In the genomic region with DNA sequence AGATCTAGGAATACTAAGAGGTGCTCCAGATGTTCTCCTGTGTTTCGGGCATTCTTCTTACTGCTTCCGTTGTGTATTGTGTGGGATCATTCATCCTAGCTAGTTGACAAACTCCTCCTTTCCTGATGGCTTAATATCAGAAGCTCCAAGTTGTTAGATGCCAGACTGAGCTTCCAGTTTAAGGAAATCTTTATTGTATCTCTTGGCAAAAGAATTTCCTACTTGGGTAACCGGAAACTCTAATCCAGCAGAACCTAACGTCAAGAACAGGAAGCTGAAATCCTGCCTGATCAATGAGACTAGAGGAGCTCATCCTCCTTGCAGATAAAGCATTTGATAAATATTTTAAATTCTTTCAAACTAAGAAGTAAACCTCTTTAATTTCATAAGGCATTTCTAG, we compare ENCODE assay signal across 20 cellular contexts. TPM values are rescaled to one million over a fixed set of nuclear protein-coding genes. Genes with fewer than 3 reads are reported as not detected.
DNase-seq lines count a peak whose midpoint lies in the region; TF ChIP-seq lines count a peak whose summit lies in the region.
"Had no signal": no experiment of that assay in that cellular context is flagged by ENCODE, and none has a peak within 500 bp of the region (broad histone marks: within the 10 kb centered on the region; RNA-seq: fewer than 3 reads in every experiment).

No MANE protein-coding gene starts in this region.

- CTCF ChIA-PET in A673 (lab: Charles Lee) = no interaction called here
- CTCF ChIA-PET in OCI-LY7 (lab: Charles Lee; ENCODE audit: unreplicated experiment) = no interaction called here

- no peaks in the 10 kb centered on the region for H3K27me3 ChIP-seq in A673 (replicated peaks; ENCODE audit: insufficient read depth, low read depth, low read length, poor library complexity)
- H3K27me3 ChIP-seq in mesenchymal stem cell (ENCODE audit: control insufficient read depth in 1 of 2, insufficient read depth in 1 of 2, low read length in 2 of 2) = no peaks in the 10 kb centered on the region
- H3K27me3 ChIP-seq: BLaER1 had no signal

- no peak overlapping the region for H3K9ac ChIP-seq in mesenchymal stem cell (ENCODE audit: low read length)
- H3K9ac ChIP-seq: BLaER1 had no signal

- no peaks in the 10 kb centered on the region for H3K79me1 ChIP-seq in mesenchymal stem cell (replicated peaks; ENCODE audit: low read length, poor library complexity, severe bottlenecking)

- H3K9me2 ChIP-seq in OCI-LY7 (ENCODE audit: insufficient read depth, low read length) = no peaks in the 10 kb centered on the region

- no peak overlapping the region for H4K8ac ChIP-seq in mesenchymal stem cell (ENCODE audit: low read length)

- no peak overlapping the region for H2BK12ac ChIP-seq in mesenchymal stem cell (ENCODE audit: low read length in 2 of 2)

- H3K36me3 ChIP-seq in A673 (ENCODE audit: insufficient read depth, low read length, poor library complexity, severe bottlenecking) (no peaks in the 10 kb centered on the region), OCI-LY7 (ENCODE audit: insufficient read depth, low read length) (peaks cover 16% of the 10 kb centered on the region), mesenchymal stem cell (ENCODE audit: control insufficient read depth in 1 of 2, insufficient read depth in 2 of 2, low read depth in 1 of 2, low read length in 2 of 2) (peaks cover 0 to 4% of the 10 kb centered on the region in 2 experiments)

- H3K9me3 ChIP-seq in A673 (ENCODE audit: low read depth, low read length, poor library complexity, severe bottlenecking) = no peaks in the 10 kb centered on the region
- no peaks in the 10 kb centered on the region for H3K9me3 ChIP-seq in OCI-LY7 (ENCODE audit: low read length)
- no peaks in the 10 kb centered on the region for H3K9me3 ChIP-seq in mesenchymal stem cell (ENCODE audit: control insufficient read depth, low read length)
- H3K9me3 ChIP-seq: BLaER1, HAP-1 had no signal

- H3K23ac ChIP-seq in mesenchymal stem cell (ENCODE audit: low read length in 2 of 2) = no peak overlapping the region

- H3K27ac ChIP-seq in A673 (ENCODE audit: low read depth, low read length, poor library complexity, severe bottlenecking) (peak overlapping the region; percentile 45), OCI-LY7 (ENCODE audit: low read depth, low read length, poor library complexity, severe bottlenecking) (no peak overlapping the region), mesenchymal stem cell (ENCODE audit: low read length, poor library complexity, severe bottlenecking) (no peak overlapping the region)
- H3K27ac ChIP-seq: BLaER1, C4-2B had no signal

- no peak overlapping the region for H3K4ac ChIP-seq in mesenchymal stem cell (ENCODE audit: low read depth in 1 of 2, low read length in 2 of 2)

- H2AFZ ChIP-seq in OCI-LY7 (ENCODE audit: low read length) = no peak overlapping the region
- no peak overlapping the region for H2AFZ ChIP-seq in mesenchymal stem cell (ENCODE audit: low read depth, low read length)

- DNase-seq in A673 (ENCODE audit: low spot score) = peak; percentile 63
- DNase-seq in OCI-LY7 (ENCODE audit: low spot score) = no peak
- peak; percentile 44 for DNase-seq in dermis blood vessel endothelial cell
- peak; percentile 32 for DNase-seq in fibroblast of pulmonary artery (ENCODE audit: low read depth)
- no peak for DNase-seq in mesenchymal stem cell
- no peak for DNase-seq in erythroblast (lab: John Stamatoyannopoulos, UW)
- DNase-seq in NCI-H774 (lab: John Stamatoyannopoulos, UW) = no peak
- no peak for DNase-seq in iPS-NIHi7 (ENCODE audit: extremely low spot score)
- DNase-seq: 8988T; CD4-positive, CD25-positive, alpha-beta regulatory T cell; CD8-positive, alpha-beta T cell; DMS 273 treated with DMSO at 0.1 percent for 48 hours; DMS79; EL; GDM1; GOT3 had no signal

- POLR2A ChIA-PET in A673 (lab: Charles Lee; ENCODE audit: low non-redundant PET) = interaction anchor here (0.6 kb wide), 1 partner anchor 43 kb away, joined by 3 read pairs; no protein-coding TSS in a partner anchor
- POLR2A ChIA-PET in OCI-LY7 (lab: Charles Lee) = interaction anchor here (0.8 to 1.1 kb wide), 2 partner anchors 20 to 55 kb away, joined by 3 to 4 read pairs; no protein-coding TSS in a partner anchor

- no peak overlapping the region for H3K14ac ChIP-seq in mesenchymal stem cell (ENCODE audit: low read length in 2 of 2)

- H2BK120ac ChIP-seq in mesenchymal stem cell (ENCODE audit: low read depth, low read length) = no peak overlapping the region

- H2BK5ac ChIP-seq in mesenchymal stem cell (ENCODE audit: low read depth, low read length, poor library complexity, severe bottlenecking) = no peak overlapping the region

- H3K18ac ChIP-seq in mesenchymal stem cell (ENCODE audit: low read depth in 1 of 2, low read length in 2 of 2) = no peak overlapping the region

- no peaks in the 10 kb centered on the region for H3K79me2 ChIP-seq in OCI-LY7 (ENCODE audit: insufficient read depth, low read depth, low read length)

- H3K4me3 ChIP-seq in A673 (ENCODE audit: low read depth, low read length, poor library complexity, severe bottlenecking) (no peak overlapping the region), OCI-LY7 (ENCODE audit: low read depth, low read length, poor library complexity, severe bottlenecking) (no peak overlapping the region), fibroblast of pulmonary artery (replicated peaks; ENCODE audit: low read depth, low read length) (no peak overlapping the region), mesenchymal stem cell (ENCODE audit: insufficient read depth in 1 of 2, low read depth in 1 of 2, low read length in 2 of 2) (no peak overlapping the region)
- H3K4me3 ChIP-seq: BLaER1, HAP-1 had no signal

- H3K4me1 ChIP-seq in A673 (ENCODE audit: insufficient read depth, low read length, poor library complexity, severe bottlenecking) (peaks cover 18% of the 10 kb centered on the region), OCI-LY7 (ENCODE audit: insufficient read depth, low read length, poor library complexity, severe bottlenecking) (no peaks in the 10 kb centered on the region), mesenchymal stem cell (ENCODE audit: control insufficient read depth, insufficient read depth, low read depth, low read length) (no peaks in the 10 kb centered on the region)
- H3K4me1 ChIP-seq: BLaER1 had no signal

- no peak overlapping the region for H3K4me2 ChIP-seq in OCI-LY7 (ENCODE audit: low read length)
- no peak overlapping the region for H3K4me2 ChIP-seq in mesenchymal stem cell (ENCODE audit: low read length, poor library complexity, severe bottlenecking)
- H3K4me2 ChIP-seq: BLaER1 had no signal

- H2BK15ac ChIP-seq in mesenchymal stem cell (ENCODE audit: low read depth, poor library complexity, severe bottlenecking) = no peak overlapping the region

- BruUV-seq in A673 (replicated peaks; lab: Mats Ljungman, UMichigan) (no TSS peak), OCI-LY7 (replicated peaks; lab: Mats Ljungman, UMichigan) (TSS peak; percentile 7)

- no peak overlapping the region for H4K91ac ChIP-seq in mesenchymal stem cell (ENCODE audit: low read length)

- intact Hi-C loops in A673 (cut with micrococcal nuclease; ENCODE audit: unreplicated experiment) (no loop called here), OCI-LY7 (cut with micrococcal nuclease; ENCODE audit: unreplicated experiment) (no loop called here)

- WGBS in mesenchymal stem cell = 93% methylated on average over 4 of the region's 4 CpGs

- no peak overlapping the region for H2AK5ac ChIP-seq in mesenchymal stem cell (ENCODE audit: low read length, severe bottlenecking)

- no peak for TF ChIP-seq POLR2A in erythroblast (IDR thresholded peaks at IDR 0.05; ENCODE audit: low read length)

- TF ChIP-seq CTCF in A673 (conservative IDR thresholded peaks at IDR 0.05; ENCODE audit: low read depth, low read length) = no peak
- TF ChIP-seq CTCF in OCI-LY7 (conservative IDR thresholded peaks at IDR 0.05; ENCODE audit: low read length) = no peak
- TF ChIP-seq CTCF in fibroblast of pulmonary artery (IDR thresholded peaks at IDR 0.05; ENCODE audit: low read length, missing control alignments) = no peak

- H4K20me1 ChIP-seq in OCI-LY7 (ENCODE audit: insufficient read depth, low read length) = no peaks in the 10 kb centered on the region
- H4K20me1 ChIP-seq: BLaER1 had no signal

RNA-seq across cellular contexts. Expression of gene MYH15, which starts 27.7 kb away (rescaled TPM):
- total RNA-seq in A673 (2021) (1.1 and 1.2 TPM in 2 replicates), OCI-LY7 (2022) (0.06 and 0.46 TPM in 2 replicates), dermis blood vessel endothelial cell (under 0.01 and 0.05 TPM in 2 replicates)
- total RNA-seq in OCI-LY7 (2014; rRNA removed; shearing (Covaris generic)) = 0.57 and 1.1 TPM in 2 replicates
- 0.08 TPM for polyA plus RNA-seq in mesenchymal stem cell (2013, experiment 1 of 2)
- 0.04 TPM for polyA plus RNA-seq in mesenchymal stem cell (2013, experiment 2 of 2)
- total RNA-seq: B cell had no signal

RNA-seq across cellular contexts. Expression of gene CIP2A, which starts 51.2 kb away (rescaled TPM):
- total RNA-seq in A673 (2021) = 56.9 and 68.4 TPM in 2 replicates
- 71.9 and 74.1 TPM in 2 replicates for total RNA-seq in OCI-LY7 (2014; rRNA removed; shearing (Covaris generic))
- total RNA-seq in OCI-LY7 (2022) = 71.6 and 77.2 TPM in 2 replicates
- total RNA-seq in dermis blood vessel endothelial cell = 11.7 and 35.1 TPM in 2 replicates
- 4.9 TPM for polyA plus RNA-seq in mesenchymal stem cell (2013, experiment 1 of 2)
- 4.9 TPM for polyA plus RNA-seq in mesenchymal stem cell (2013, experiment 2 of 2)

RNA-seq across cellular contexts. Expression of gene DZIP3, which starts 51.4 kb away (rescaled TPM):
- total RNA-seq in A673 (2021) = 14.8 and 14.9 TPM in 2 replicates
- total RNA-seq in OCI-LY7 (2014; rRNA removed; shearing (Covaris generic)) = 14.5 and 16.6 TPM in 2 replicates
- 30.9 and 31.8 TPM in 2 replicates for total RNA-seq in OCI-LY7 (2022)
- 3.1 and 6.8 TPM in 2 replicates for total RNA-seq in dermis blood vessel endothelial cell
- polyA plus RNA-seq in mesenchymal stem cell (2013, experiment 1 of 2) = 6.5 TPM
- polyA plus RNA-seq in mesenchymal stem cell (2013, experiment 2 of 2) = 6.9 TPM

Comparison
In these comparisons a context has a peak if more than half of its experiments do, and no peak if none do; other contexts are left out.
1. DNase-seq: peak in A673 (single experiment), dermis blood vessel endothelial cell (single experiment) and fibroblast of pulmonary artery (single experiment); none in OCI-LY7 (single experiment), mesenchymal stem cell (single experiment), erythroblast (0 of 2), NCI-H774 (single experiment) and iPS-NIHi7 (single experiment).